In the genomic region with DNA sequence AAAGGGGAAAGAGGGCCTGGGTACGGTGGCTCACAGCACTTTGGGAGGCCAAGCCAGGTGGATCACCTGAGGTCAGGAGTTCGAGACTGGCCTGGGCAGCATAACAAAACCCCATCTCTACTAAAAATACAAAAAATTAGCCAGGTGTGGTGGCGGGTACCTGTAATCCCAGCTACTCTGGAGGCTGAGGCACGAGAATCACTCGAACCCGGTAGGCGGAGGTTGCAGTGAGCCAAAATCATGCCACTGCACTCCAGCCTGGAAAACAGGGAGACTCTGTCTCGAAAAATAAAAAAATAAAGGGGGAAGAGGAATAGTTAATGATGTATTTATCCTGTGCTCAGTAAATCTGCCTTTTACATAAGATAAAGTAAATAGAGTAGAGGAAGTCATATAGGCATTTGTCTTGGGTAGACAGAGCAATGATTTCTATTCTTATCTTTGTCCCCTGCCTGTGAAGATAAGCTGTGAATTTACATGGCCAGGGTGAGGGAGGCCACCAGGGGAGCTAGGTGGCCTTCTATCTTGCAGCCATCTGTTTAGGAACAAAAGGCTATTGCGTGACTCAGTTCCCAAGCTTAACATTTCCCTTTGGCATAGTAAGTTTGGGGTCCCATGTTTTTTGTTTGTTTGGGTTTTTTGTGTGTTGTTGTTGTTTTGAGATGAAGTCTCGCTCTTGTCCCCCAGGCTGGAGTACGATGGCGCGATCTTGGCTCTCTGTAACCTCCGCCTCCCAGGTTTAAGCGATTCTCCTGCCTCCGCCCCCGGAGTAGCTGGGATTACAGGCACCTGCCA, we compare ENCODE assay signal across 1 cellular context.
TF ChIP-seq lines count a peak whose summit lies in the region.

No MANE protein-coding gene starts in this region.

TF ChIP-seq in K562, 482 proteins besides CTCF, POLR2A, EP300 and RAD21 (continued from another document and continues in another):
- TF ChIP-seq, protein P1, sequence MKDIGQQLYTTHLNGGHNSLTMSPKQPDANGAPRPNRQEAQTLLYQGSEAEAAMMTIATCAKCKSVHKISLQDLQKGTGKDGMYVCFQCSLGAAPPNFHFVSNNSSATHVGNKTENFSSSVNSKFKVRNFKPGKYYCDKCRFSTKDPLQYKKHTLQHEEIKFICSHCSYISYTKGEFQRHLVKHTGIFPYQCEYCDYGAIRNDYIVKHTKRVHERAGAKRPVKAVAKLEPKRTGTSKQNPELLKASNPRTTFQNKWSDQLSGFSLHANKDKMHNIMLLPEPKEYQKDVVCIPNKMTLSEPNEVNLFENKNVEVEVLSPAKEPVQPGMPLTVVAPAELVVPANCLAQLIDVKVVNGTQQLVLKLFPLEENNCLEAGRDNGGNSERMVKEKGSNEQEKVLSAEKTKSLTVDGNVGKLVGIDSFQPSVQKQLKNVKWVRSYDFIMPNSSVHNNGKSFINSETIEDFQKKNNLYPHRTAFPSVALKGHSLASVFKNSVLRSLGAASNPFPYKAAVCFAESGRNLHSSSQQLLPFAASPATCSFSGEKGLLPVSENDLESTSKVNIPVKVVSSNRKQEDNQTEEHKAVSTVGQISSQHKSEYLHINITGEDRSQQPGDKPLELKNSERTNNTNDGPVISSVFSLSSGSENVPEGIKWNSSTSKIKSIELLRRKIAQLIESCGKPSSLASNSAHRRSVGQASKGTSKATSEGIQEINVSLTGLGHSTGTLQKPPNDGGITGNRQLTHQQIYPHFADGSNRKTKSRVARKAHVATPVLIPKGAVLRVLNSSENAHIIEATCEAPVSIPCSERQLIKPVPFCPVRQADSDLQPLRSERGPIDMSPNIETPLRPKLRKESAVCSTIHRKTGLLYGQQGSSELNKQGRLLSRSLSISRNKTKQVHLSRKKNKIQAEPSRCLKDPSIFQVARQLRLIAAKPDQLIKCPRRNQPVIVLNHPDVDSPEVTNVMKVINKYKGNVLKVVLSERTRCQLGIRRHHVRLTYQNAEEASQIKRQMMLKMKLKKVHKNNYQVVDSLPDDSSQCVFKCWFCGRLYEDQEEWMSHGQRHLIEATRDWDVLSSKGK (CRISPR knock-in tag; IDR thresholded peaks at IDR 0.05): no peak
- TF ChIP-seq JUND (IDR thresholded peaks at IDR 0.05; ENCODE audit: borderline replicate concordance, low read depth, low read length): peak; percentile 78
- peak; percentile 60; the same call in 2 of the 3 replicates for TF ChIP-seq JUND (tag; IDR thresholded peaks at IDR 0.05; ENCODE audit: borderline replicate concordance, low read depth, low read length)
- TF ChIP-seq L3MBTL2 (IDR thresholded peaks at IDR 0.05): no peak
- TF ChIP-seq KLF6 (CRISPR knock-in tag; IDR thresholded peaks at IDR 0.05; ENCODE audit: borderline replicate concordance): peak; percentile 19; the same call in 1 of the 2 replicates
- TF ChIP-seq HNRNPH1 (optimal IDR thresholded peaks at IDR 0.05; ENCODE audit: low read depth, low read length): no peak
- TF ChIP-seq MBD2 (IDR thresholded peaks at IDR 0.05; ENCODE audit: borderline replicate concordance, low read depth): peak; percentile 31; the same call in 1 of the 2 replicates
- TF ChIP-seq NFATC3 (IDR thresholded peaks at IDR 0.05): no peak
- TF ChIP-seq, protein P2, sequence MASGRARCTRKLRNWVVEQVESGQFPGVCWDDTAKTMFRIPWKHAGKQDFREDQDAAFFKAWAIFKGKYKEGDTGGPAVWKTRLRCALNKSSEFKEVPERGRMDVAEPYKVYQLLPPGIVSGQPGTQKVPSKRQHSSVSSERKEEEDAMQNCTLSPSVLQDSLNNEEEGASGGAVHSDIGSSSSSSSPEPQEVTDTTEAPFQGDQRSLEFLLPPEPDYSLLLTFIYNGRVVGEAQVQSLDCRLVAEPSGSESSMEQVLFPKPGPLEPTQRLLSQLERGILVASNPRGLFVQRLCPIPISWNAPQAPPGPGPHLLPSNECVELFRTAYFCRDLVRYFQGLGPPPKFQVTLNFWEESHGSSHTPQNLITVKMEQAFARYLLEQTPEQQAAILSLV (tag; IDR thresholded peaks at IDR 0.05): no peak
- no peak for TF ChIP-seq ARHGAP35 (IDR thresholded peaks at IDR 0.05; ENCODE audit: partially characterized antibody)
- no peak for TF ChIP-seq SPI1 (IDR thresholded peaks at IDR 0.05; ENCODE audit: borderline replicate concordance, low read depth, low read length)
- peak in 1 of 2 experiments; percentile 94; a peak in 2 of 4 replicates for TF ChIP-seq FOXA3 (CRISPR knock-in tag; conservative IDR thresholded peaks at IDR 0.05 in 1 of 2, IDR thresholded peaks at IDR 0.05 in 1 of 2)
- no peak for TF ChIP-seq CEBPB (tag; IDR thresholded peaks at IDR 0.05)
- TF ChIP-seq, protein P3, sequence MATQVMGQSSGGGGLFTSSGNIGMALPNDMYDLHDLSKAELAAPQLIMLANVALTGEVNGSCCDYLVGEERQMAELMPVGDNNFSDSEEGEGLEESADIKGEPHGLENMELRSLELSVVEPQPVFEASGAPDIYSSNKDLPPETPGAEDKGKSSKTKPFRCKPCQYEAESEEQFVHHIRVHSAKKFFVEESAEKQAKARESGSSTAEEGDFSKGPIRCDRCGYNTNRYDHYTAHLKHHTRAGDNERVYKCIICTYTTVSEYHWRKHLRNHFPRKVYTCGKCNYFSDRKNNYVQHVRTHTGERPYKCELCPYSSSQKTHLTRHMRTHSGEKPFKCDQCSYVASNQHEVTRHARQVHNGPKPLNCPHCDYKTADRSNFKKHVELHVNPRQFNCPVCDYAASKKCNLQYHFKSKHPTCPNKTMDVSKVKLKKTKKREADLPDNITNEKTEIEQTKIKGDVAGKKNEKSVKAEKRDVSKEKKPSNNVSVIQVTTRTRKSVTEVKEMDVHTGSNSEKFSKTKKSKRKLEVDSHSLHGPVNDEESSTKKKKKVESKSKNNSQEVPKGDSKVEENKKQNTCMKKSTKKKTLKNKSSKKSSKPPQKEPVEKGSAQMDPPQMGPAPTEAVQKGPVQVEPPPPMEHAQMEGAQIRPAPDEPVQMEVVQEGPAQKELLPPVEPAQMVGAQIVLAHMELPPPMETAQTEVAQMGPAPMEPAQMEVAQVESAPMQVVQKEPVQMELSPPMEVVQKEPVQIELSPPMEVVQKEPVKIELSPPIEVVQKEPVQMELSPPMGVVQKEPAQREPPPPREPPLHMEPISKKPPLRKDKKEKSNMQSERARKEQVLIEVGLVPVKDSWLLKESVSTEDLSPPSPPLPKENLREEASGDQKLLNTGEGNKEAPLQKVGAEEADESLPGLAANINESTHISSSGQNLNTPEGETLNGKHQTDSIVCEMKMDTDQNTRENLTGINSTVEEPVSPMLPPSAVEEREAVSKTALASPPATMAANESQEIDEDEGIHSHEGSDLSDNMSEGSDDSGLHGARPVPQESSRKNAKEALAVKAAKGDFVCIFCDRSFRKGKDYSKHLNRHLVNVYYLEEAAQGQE (CRISPR knock-in tag; IDR thresholded peaks at IDR 0.05; ENCODE audit: low read depth): no peak
- TF ChIP-seq, protein P4, sequence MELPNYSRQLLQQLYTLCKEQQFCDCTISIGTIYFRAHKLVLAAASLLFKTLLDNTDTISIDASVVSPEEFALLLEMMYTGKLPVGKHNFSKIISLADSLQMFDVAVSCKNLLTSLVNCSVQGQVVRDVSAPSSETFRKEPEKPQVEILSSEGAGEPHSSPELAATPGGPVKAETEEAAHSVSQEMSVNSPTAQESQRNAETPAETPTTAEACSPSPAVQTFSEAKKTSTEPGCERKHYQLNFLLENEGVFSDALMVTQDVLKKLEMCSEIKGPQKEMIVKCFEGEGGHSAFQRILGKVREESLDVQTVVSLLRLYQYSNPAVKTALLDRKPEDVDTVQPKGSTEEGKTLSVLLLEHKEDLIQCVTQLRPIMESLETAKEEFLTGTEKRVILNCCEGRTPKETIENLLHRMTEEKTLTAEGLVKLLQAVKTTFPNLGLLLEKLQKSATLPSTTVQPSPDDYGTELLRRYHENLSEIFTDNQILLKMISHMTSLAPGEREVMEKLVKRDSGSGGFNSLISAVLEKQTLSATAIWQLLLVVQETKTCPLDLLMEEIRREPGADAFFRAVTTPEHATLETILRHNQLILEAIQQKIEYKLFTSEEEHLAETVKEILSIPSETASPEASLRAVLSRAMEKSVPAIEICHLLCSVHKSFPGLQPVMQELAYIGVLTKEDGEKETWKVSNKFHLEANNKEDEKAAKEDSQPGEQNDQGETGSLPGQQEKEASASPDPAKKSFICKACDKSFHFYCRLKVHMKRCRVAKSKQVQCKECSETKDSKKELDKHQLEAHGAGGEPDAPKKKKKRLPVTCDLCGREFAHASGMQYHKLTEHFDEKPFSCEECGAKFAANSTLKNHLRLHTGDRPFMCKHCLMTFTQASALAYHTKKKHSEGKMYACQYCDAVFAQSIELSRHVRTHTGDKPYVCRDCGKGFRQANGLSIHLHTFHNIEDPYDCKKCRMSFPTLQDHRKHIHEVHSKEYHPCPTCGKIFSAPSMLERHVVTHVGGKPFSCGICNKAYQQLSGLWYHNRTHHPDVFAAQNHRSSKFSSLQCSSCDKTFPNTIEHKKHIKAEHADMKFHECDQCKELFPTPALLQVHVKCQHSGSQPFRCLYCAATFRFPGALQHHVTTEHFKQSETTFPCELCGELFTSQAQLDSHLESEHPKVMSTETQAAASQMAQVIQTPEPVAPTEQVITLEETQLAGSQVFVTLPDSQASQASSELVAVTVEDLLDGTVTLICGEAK (IDR thresholded peaks at IDR 0.05): no peak
- TF ChIP-seq, protein P4 (CRISPR knock-in tag; IDR thresholded peaks at IDR 0.05): no peak
- TF ChIP-seq ZKSCAN8 (CRISPR knock-in tag; IDR thresholded peaks at IDR 0.05): peak; percentile 38; the same call in 1 of the 2 replicates
- TF ChIP-seq ZNF212 (CRISPR knock-in tag; IDR thresholded peaks at IDR 0.05): no peak
- no peak for TF ChIP-seq RHOXF2B (CRISPR knock-in tag; conservative IDR thresholded peaks at IDR 0.05)
- no peak for TF ChIP-seq PCBP1 (IDR thresholded peaks at IDR 0.05; ENCODE audit: low read depth, low read length, poor library complexity, severe bottlenecking)
- TF ChIP-seq PHTF2 (CRISPR knock-in tag; IDR thresholded peaks at IDR 0.05): no peak
- TF ChIP-seq EZH2 (IDR thresholded peaks at IDR 0.05; ENCODE audit: borderline replicate concordance, low read depth, low read length): no peak
- TF ChIP-seq, protein P5, sequence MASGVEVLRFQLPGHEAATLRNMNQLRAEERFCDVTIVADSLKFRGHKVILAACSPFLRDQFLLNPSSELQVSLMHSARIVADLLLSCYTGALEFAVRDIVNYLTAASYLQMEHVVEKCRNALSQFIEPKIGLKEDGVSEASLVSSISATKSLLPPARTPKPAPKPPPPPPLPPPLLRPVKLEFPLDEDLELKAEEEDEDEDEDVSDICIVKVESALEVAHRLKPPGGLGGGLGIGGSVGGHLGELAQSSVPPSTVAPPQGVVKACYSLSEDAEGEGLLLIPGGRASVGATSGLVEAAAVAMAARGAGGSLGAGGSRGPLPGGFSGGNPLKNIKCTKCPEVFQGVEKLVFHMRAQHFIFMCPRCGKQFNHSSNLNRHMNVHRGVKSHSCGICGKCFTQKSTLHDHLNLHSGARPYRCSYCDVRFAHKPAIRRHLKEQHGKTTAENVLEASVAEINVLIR (CRISPR knock-in tag; IDR thresholded peaks at IDR 0.05): no peak
- TF ChIP-seq DDX20 (tag; IDR thresholded peaks at IDR 0.05; ENCODE audit: low read depth): no peak
- TF ChIP-seq, protein P6, sequence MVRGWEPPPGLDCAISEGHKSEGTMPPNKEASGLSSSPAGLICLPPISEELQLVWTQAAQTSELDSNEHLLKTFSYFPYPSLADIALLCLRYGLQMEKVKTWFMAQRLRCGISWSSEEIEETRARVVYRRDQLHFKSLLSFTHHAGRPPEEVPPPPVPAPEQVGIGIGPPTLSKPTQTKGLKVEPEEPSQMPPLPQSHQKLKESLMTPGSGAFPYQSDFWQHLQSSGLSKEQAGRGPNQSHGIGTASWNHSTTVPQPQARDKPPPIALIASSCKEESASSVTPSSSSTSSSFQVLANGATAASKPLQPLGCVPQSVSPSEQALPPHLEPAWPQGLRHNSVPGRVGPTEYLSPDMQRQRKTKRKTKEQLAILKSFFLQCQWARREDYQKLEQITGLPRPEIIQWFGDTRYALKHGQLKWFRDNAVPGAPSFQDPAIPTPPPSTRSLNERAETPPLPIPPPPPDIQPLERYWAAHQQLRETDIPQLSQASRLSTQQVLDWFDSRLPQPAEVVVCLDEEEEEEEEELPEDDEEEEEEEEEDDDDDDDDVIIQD (CRISPR knock-in tag; IDR thresholded peaks at IDR 0.05): no peak
- TF ChIP-seq, protein P7, sequence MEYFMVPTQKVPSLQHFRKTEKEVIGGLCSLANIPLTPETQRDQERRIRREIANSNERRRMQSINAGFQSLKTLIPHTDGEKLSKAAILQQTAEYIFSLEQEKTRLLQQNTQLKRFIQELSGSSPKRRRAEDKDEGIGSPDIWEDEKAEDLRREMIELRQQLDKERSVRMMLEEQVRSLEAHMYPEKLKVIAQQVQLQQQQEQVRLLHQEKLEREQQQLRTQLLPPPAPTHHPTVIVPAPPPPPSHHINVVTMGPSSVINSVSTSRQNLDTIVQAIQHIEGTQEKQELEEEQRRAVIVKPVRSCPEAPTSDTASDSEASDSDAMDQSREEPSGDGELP (CRISPR knock-in tag; IDR thresholded peaks at IDR 0.05; ENCODE audit: borderline replicate concordance): 0 out of 2 replicates have a peak, but pooled peaks have one; percentile 25
- no peak for TF ChIP-seq TBP (optimal IDR thresholded peaks at IDR 0.05; ENCODE audit: low read depth, low read length)
- TF ChIP-seq MYC (IDR thresholded peaks at IDR 0.05; ENCODE audit: low read depth, low read length): 0 out of 2 replicates have a peak, but pooled peaks have one; percentile 13
- TF ChIP-seq MYC (CRISPR knock-in tag; IDR thresholded peaks at IDR 0.05; ENCODE audit: borderline replicate concordance, low read depth): no peak
- TF ChIP-seq TAF1 (IDR thresholded peaks at IDR 0.05; ENCODE audit: control insufficient read depth, extremely low read depth, insufficient read depth, low read length, severe bottlenecking): no peak
- TF ChIP-seq JUNB (CRISPR knock-in tag; conservative IDR thresholded peaks at IDR 0.05): no peak
- TF ChIP-seq ETS2 (tag; IDR thresholded peaks at IDR 0.05; ENCODE audit: borderline replicate concordance, poor library complexity, severe bottlenecking): no peak
- TF ChIP-seq POLR2AphosphoS5 (IDR thresholded peaks at IDR 0.05; ENCODE audit: control insufficient read depth, insufficient read depth, low read depth, low read length): peak; percentile 81
- no peak for TF ChIP-seq SRSF7 (optimal IDR thresholded peaks at IDR 0.05; ENCODE audit: low read depth, low read length)
